Comparison of ENCODE assay signal across 8 cellular contexts in genomic region chr5:177949065-177949464, GRCh38. TPM values are rescaled to one million over a fixed set of nuclear protein-coding genes. Genes with fewer than 3 reads are reported as not detected.
"Had no signal": no experiment of that assay in that cellular context is flagged by ENCODE, and none has a peak within 500 bp of the region (broad histone marks: within the 10 kb centered on the region; RNA-seq: fewer than 3 reads in every experiment).

No MANE protein-coding gene starts in this region.

RNA-seq across cellular contexts. Expression of gene PROP1, which starts 47.0 kb away (rescaled TPM):
- total RNA-seq: adrenal gland, left cardiac atrium, lower lobe of right lung, ovary, sigmoid colon, subcutaneous adipose tissue, tibial nerve, vagina had no signal
- polyA plus RNA-seq: adrenal gland, ovary, sigmoid colon had no signal
